Comparison of ENCODE assay signal across 25 cellular contexts in the genomic region with DNA sequence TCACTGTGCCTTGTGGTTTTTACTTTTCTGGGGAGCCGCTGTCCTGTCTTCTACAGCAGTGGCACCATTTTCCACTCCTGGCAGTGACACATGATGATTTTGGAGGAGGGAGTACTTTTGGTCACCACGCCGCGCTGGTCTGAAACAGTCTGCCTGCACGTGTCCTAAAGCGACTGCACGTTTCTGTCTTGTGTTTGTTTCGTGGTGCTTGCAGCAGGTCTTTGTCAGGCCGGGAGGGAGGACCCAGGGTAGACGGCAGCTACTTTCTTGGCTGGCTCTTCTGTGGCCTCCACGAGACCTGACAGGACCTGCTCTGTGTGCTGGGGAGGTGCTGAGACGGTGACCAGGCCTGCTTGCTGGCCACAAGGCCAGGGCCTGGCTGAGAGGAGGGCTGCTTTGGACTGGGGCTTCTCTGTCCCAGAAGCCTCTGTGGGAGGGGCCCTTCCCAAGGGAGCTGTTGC.
"Had no signal": no experiment of that assay in that cellular context is flagged by ENCODE, and none has a peak within 500 bp of the region (broad histone marks: within the 10 kb centered on the region; RNA-seq: fewer than 3 reads in every experiment).

No MANE protein-coding gene starts in this region.

- H3K4me3 Mint-ChIP-seq: activated CD4-positive, alpha-beta memory T cell treated with anti-CD3 and anti-CD28 coated beads, Interleukin-2, amount 10 ng/mL, durations not matched to agents 7 days and 5 days; activated naive CD4-positive, alpha-beta T cell treated with anti-CD3 and anti-CD28 coated beads, Interleukin-2, amount 10 ng/mL, durations not matched to agents 7 days and 5 days; activated naive CD8-positive, alpha-beta T cell treated with anti-CD3 and anti-CD28 coated beads, Interleukin-2, amount 50 U/mL, for 24 hours; activated T-cell treated with anti-CD3 and anti-CD28 coated beads, Interleukin-2, amount 50 U/mL, for 24 hours; brain; immature natural killer cell; naive thymus-derived CD8-positive, alpha-beta T cell; T-helper 2 cell treated with Interferon-gamma antibody and Interleukin-4, amounts not matched to agents 5 μg/mL and 100 μg/mL, for 36 hours; WTC11 had no signal

- H3K9me3 Mint-ChIP-seq: activated naive CD8-positive, alpha-beta T cell treated with anti-CD3 and anti-CD28 coated beads, Interleukin-2, amount 50 U/mL, for 24 hours; activated T-cell treated with anti-CD3 and anti-CD28 coated beads, Interleukin-2, amount 50 U/mL, for 24 hours had no signal

- H3K27ac ChIP-seq: colonic mucosa, esophagus muscularis mucosa, gastroesophageal sphincter, heart right ventricle, neutrophil had no signal

- H3K9me3 ChIP-seq: colonic mucosa, esophagus muscularis mucosa, gastroesophageal sphincter, heart right ventricle, neutrophil, SK-N-SH had no signal

- H3K27me3 Mint-ChIP-seq: activated CD4-positive, alpha-beta memory T cell treated with anti-CD3 and anti-CD28 coated beads, Interleukin-2, amount 10 ng/mL, durations not matched to agents 7 days and 5 days; activated naive CD4-positive, alpha-beta T cell treated with anti-CD3 and anti-CD28 coated beads, Interleukin-2, amount 10 ng/mL, durations not matched to agents 7 days and 5 days; activated naive CD8-positive, alpha-beta T cell treated with anti-CD3 and anti-CD28 coated beads, Interleukin-2, amount 50 U/mL, for 24 hours; activated T-cell treated with anti-CD3 and anti-CD28 coated beads, Interleukin-2, amount 50 U/mL, for 24 hours; brain; naive thymus-derived CD8-positive, alpha-beta T cell had no signal

- H3K36me3 Mint-ChIP-seq: activated naive CD4-positive, alpha-beta T cell treated with anti-CD3 and anti-CD28 coated beads, Interleukin-2, amount 10 ng/mL, durations not matched to agents 7 days and 5 days; brain; immature natural killer cell; naive thymus-derived CD8-positive, alpha-beta T cell had no signal

- DNase-seq: activated CD4-positive, alpha-beta memory T cell treated with anti-CD3 and anti-CD28 coated beads, Interleukin-2, amount 10 ng/mL, durations not matched to agents 7 days and 5 days; activated CD4-positive, alpha-beta T cell treated with anti-CD3 and anti-CD28 coated beads for 48 hours; activated naive CD4-positive, alpha-beta T cell treated with anti-CD3 and anti-CD28 coated beads, Interleukin-2, amount 10 ng/mL, durations not matched to agents 7 days and 5 days; activated naive CD8-positive, alpha-beta T cell treated with anti-CD3 and anti-CD28 coated beads, Interleukin-2, amount 50 U/mL, for 24 hours; activated T-cell treated with anti-CD3 and anti-CD28 coated beads, Interleukin-2, amount 50 U/mL, for 24 hours; anterior cingulate cortex; central memory CD4-positive, alpha-beta T cell; colonic mucosa; effector CD4-positive, alpha-beta T cell; heart right ventricle; immature natural killer cell; left ventricle myocardium superior; mesenchymal stem cell; SK-N-SH; stimulated activated CD4-positive, alpha-beta T cell treated with anti-CD3 and anti-CD28 coated beads, Interleukin-2, amount 100 ng/mL, for 24 hours; stimulated activated naive CD8-positive, alpha-beta T cell treated with anti-CD3 and anti-CD28 coated beads, Interleukin-15, Interleukin-2, amounts not matched to agents 100 U/mL and 50 U/mL, for 24 hours; trophoblast cell had no signal

- H3K4me1 Mint-ChIP-seq: activated CD4-positive, alpha-beta memory T cell treated with anti-CD3 and anti-CD28 coated beads, Interleukin-2, amount 10 ng/mL, durations not matched to agents 7 days and 5 days; activated naive CD4-positive, alpha-beta T cell treated with anti-CD3 and anti-CD28 coated beads, Interleukin-2, amount 10 ng/mL, durations not matched to agents 7 days and 5 days; activated naive CD8-positive, alpha-beta T cell treated with anti-CD3 and anti-CD28 coated beads, Interleukin-2, amount 50 U/mL, for 24 hours; brain; immature natural killer cell; naive thymus-derived CD8-positive, alpha-beta T cell; WTC11 had no signal

- ATAC-seq: activated naive CD8-positive, alpha-beta T cell treated with anti-CD3 and anti-CD28 coated beads, Interleukin-2, amount 50 U/mL, for 24 hours; gastroesophageal sphincter; heart right ventricle; left ventricle myocardium superior; naive thymus-derived CD8-positive, alpha-beta T cell; stimulated activated naive CD8-positive, alpha-beta T cell treated with anti-CD3 and anti-CD28 coated beads, Interleukin-15, Interleukin-2, amounts not matched to agents 100 U/mL and 50 U/mL, for 24 hours; WTC11 had no signal

- H3K27me3 ChIP-seq: colonic mucosa, esophagus muscularis mucosa, gastroesophageal sphincter, heart right ventricle, neutrophil had no signal

- H3K36me3 ChIP-seq: colonic mucosa, esophagus muscularis mucosa, gastroesophageal sphincter, heart right ventricle, neutrophil had no signal

- H3K4me1 ChIP-seq: colonic mucosa, esophagus muscularis mucosa, gastroesophageal sphincter, heart right ventricle had no signal

- H3K4me3 ChIP-seq: colonic mucosa, esophagus muscularis mucosa, gastroesophageal sphincter, heart right ventricle had no signal

- H3K27ac Mint-ChIP-seq: activated CD4-positive, alpha-beta memory T cell treated with anti-CD3 and anti-CD28 coated beads, Interleukin-2, amount 10 ng/mL, durations not matched to agents 7 days and 5 days; activated naive CD8-positive, alpha-beta T cell treated with anti-CD3 and anti-CD28 coated beads, Interleukin-2, amount 50 U/mL, for 24 hours; activated T-cell treated with anti-CD3 and anti-CD28 coated beads, Interleukin-2, amount 50 U/mL, for 24 hours; activated T-helper 2 cell treated with anti-CD3 and anti-CD28 coated beads, Interferon-gamma antibody, Interleukin-2, Interleukin-4, amounts not matched to agents 10 μg/mL and 5 μg/mL and 100 μg/mL, durations not matched to agents 14 hours and 24 hours and 36 hours; immature natural killer cell; T-helper 2 cell treated with Interferon-gamma antibody and Interleukin-4, amounts not matched to agents 5 μg/mL and 100 μg/mL, for 36 hours; WTC11 had no signal
